1 cellular context compared by ENCODE assay signal in the genomic region with DNA sequence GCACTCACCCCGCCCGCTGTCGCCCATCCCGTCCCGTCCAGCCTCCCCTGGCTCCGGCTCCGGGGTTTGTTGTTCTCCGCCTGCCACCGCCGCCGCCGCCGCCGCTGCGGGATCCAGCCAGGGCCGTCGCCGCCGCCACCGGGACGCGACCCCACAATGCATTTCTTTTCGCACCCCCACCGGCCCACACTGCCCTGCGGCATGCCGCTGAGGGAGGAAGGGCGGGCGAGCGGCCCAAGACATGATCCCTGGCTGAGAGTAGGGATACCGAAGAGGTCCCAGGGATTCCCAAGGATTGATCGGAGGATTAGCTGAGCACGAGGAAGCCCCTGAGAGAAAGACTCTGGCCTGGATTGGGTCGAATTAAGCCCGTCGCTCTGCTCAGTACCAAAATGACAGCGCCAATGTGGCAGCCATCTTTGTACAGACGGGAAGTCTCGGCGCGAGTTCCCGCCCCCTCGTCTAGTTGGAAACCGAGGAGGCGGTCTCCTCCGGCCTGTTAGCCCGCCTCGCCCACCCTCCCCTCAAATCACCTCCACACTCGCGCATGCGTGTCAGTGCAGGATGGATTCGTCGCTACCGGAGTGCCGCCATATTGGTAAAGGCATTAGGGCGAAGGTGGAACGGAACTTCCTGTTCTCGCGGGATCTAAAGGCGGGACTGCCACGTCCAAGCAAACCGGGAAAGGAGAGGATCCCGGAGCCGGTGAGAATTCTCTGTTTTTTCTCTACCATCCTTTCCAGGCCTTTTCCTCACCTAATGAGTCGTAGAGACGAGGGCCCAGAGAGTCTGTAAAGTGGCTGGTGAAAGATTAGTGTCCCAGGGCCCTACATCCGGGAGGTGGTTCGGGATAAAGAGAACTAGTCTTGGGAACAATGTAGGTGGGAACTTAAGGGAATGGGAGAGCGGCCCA.
TF ChIP-seq lines count a peak whose summit lies in the region.

TSS of gene RXRB (minus strand) at position 432 of the 913 bp plus-strand sequence. CDS start at position 243, 189 bp downstream.
A gene with protein sequence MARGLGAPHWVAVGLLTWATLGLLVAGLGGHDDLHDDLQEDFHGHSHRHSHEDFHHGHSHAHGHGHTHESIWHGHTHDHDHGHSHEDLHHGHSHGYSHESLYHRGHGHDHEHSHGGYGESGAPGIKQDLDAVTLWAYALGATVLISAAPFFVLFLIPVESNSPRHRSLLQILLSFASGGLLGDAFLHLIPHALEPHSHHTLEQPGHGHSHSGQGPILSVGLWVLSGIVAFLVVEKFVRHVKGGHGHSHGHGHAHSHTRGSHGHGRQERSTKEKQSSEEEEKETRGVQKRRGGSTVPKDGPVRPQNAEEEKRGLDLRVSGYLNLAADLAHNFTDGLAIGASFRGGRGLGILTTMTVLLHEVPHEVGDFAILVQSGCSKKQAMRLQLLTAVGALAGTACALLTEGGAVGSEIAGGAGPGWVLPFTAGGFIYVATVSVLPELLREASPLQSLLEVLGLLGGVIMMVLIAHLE (plus strand): TSS at position 634 of the 913 bp plus-strand sequence. CDS start 379 bp downstream, outside the sequence.

TF ChIP-seq in HepG2, 621 proteins besides CTCF, POLR2A, EP300 and RAD21 (continued from another document and continues in another):
- TF ChIP-seq ZNF770 (CRISPR knock-in tag; IDR thresholded peaks at IDR 0.05) = peak; percentile 33; the same call in 1 of the 2 replicates
- TF ChIP-seq SP1 (IDR thresholded peaks at IDR 0.05) = peak; percentile 88
- peak; percentile 78 for TF ChIP-seq SP1 (CRISPR knock-in tag; IDR thresholded peaks at IDR 0.05)
- TF ChIP-seq HOXA5 (CRISPR knock-in tag; IDR thresholded peaks at IDR 0.05) = peak; percentile 96
- TF ChIP-seq, protein P1, sequence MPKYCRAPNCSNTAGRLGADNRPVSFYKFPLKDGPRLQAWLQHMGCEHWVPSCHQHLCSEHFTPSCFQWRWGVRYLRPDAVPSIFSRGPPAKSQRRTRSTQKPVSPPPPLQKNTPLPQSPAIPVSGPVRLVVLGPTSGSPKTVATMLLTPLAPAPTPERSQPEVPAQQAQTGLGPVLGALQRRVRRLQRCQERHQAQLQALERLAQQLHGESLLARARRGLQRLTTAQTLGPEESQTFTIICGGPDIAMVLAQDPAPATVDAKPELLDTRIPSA (CRISPR knock-in tag; IDR thresholded peaks at IDR 0.05; ENCODE audit: borderline replicate concordance) = no peak
- TF ChIP-seq PBX3 (CRISPR knock-in tag; IDR thresholded peaks at IDR 0.05; ENCODE audit: borderline replicate concordance) = no peak
- peak; percentile 90 for TF ChIP-seq RXRA (CRISPR knock-in tag; IDR thresholded peaks at IDR 0.05)
- TF ChIP-seq MTERF4 (CRISPR knock-in tag; IDR thresholded peaks at IDR 0.05) = peak; percentile 97
- no peak for TF ChIP-seq ZNF530 (CRISPR knock-in tag; IDR thresholded peaks at IDR 0.05; ENCODE audit: low read depth)
- TF ChIP-seq KDM1A (CRISPR knock-in tag; IDR thresholded peaks at IDR 0.05) = peak; percentile 45; the same call in 1 of the 2 replicates
- TF ChIP-seq, protein P2, sequence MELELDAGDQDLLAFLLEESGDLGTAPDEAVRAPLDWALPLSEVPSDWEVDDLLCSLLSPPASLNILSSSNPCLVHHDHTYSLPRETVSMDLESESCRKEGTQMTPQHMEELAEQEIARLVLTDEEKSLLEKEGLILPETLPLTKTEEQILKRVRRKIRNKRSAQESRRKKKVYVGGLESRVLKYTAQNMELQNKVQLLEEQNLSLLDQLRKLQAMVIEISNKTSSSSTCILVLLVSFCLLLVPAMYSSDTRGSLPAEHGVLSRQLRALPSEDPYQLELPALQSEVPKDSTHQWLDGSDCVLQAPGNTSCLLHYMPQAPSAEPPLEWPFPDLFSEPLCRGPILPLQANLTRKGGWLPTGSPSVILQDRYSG (CRISPR knock-in tag; IDR thresholded peaks at IDR 0.05) = peak; percentile 94
- no peak for TF ChIP-seq ZNF841 (CRISPR knock-in tag; IDR thresholded peaks at IDR 0.05; ENCODE audit: borderline replicate concordance)
- TF ChIP-seq ZNF670 (CRISPR knock-in tag; IDR thresholded peaks at IDR 0.05; ENCODE audit: borderline replicate concordance) = peak; percentile 97
- no peak; the same call in 1 of the 2 replicates for TF ChIP-seq ZNF570 (CRISPR knock-in tag; IDR thresholded peaks at IDR 0.05; ENCODE audit: borderline replicate concordance)
- no peak for TF ChIP-seq ZNF292 (CRISPR knock-in tag; IDR thresholded peaks at IDR 0.05; ENCODE audit: borderline replicate concordance, low read depth)
- peak; percentile 96; the same call in 1 of the 2 replicates for TF ChIP-seq GLI4 (CRISPR knock-in tag; IDR thresholded peaks at IDR 0.05; ENCODE audit: borderline replicate concordance)
- TF ChIP-seq, protein P3, sequence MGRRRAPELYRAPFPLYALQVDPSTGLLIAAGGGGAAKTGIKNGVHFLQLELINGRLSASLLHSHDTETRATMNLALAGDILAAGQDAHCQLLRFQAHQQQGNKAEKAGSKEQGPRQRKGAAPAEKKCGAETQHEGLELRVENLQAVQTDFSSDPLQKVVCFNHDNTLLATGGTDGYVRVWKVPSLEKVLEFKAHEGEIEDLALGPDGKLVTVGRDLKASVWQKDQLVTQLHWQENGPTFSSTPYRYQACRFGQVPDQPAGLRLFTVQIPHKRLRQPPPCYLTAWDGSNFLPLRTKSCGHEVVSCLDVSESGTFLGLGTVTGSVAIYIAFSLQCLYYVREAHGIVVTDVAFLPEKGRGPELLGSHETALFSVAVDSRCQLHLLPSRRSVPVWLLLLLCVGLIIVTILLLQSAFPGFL (CRISPR knock-in tag; IDR thresholded peaks at IDR 0.05) = 0 out of 2 replicates have a peak, but pooled peaks have one; percentile 57
- peak; percentile 95 for TF ChIP-seq FOXK1 (CRISPR knock-in tag; IDR thresholded peaks at IDR 0.05; ENCODE audit: borderline replicate concordance, low read depth)
- TF ChIP-seq ZBTB42 (CRISPR knock-in tag; IDR thresholded peaks at IDR 0.05) = peak; percentile 88; the same call in 1 of the 2 replicates
- 0 out of 2 replicates have a peak, but pooled peaks have one; percentile 40 for TF ChIP-seq ZNF549 (CRISPR knock-in tag; IDR thresholded peaks at IDR 0.05)
- 0 out of 2 replicates have a peak, but pooled peaks have one; percentile 53 for TF ChIP-seq TIGD3 (CRISPR knock-in tag; IDR thresholded peaks at IDR 0.05; ENCODE audit: borderline replicate concordance)
- TF ChIP-seq, protein P4, sequence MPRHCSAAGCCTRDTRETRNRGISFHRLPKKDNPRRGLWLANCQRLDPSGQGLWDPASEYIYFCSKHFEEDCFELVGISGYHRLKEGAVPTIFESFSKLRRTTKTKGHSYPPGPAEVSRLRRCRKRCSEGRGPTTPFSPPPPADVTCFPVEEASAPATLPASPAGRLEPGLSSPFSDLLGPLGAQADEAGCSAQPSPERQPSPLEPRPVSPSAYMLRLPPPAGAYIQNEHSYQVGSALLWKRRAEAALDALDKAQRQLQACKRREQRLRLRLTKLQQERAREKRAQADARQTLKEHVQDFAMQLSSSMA (CRISPR knock-in tag; IDR thresholded peaks at IDR 0.05) = peak; percentile 30; the same call in 1 of the 2 replicates
- no peak; the same call in 1 of the 2 replicates for TF ChIP-seq NR2F6 (IDR thresholded peaks at IDR 0.05)
- TF ChIP-seq NR2F6 (CRISPR knock-in tag; IDR thresholded peaks at IDR 0.05) = 0 out of 2 replicates have a peak, but pooled peaks have one; percentile 5
- TF ChIP-seq CREM (IDR thresholded peaks at IDR 0.05) = peak; percentile 83
- TF ChIP-seq CREM (CRISPR knock-in tag; IDR thresholded peaks at IDR 0.05) = no peak
- no peak for TF ChIP-seq PAWR (CRISPR knock-in tag; IDR thresholded peaks at IDR 0.05; ENCODE audit: borderline replicate concordance)
- TF ChIP-seq, protein P5, sequence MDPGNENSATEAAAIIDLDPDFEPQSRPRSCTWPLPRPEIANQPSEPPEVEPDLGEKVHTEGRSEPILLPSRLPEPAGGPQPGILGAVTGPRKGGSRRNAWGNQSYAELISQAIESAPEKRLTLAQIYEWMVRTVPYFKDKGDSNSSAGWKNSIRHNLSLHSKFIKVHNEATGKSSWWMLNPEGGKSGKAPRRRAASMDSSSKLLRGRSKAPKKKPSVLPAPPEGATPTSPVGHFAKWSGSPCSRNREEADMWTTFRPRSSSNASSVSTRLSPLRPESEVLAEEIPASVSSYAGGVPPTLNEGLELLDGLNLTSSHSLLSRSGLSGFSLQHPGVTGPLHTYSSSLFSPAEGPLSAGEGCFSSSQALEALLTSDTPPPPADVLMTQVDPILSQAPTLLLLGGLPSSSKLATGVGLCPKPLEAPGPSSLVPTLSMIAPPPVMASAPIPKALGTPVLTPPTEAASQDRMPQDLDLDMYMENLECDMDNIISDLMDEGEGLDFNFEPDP (CRISPR knock-in tag; conservative IDR thresholded peaks at IDR 0.05) = no peak
- no peak for TF ChIP-seq IKZF4 (CRISPR knock-in tag; IDR thresholded peaks at IDR 0.05; ENCODE audit: borderline replicate concordance, low read depth, not compliant biosample characterization)
- peak; percentile 70; the same call in 1 of the 2 replicates for TF ChIP-seq ARID5B (CRISPR knock-in tag; IDR thresholded peaks at IDR 0.05)
- no peak for TF ChIP-seq POLR2AphosphoS2 (IDR thresholded peaks at IDR 0.05; ENCODE audit: low read depth, low read length)
- TF ChIP-seq, protein P6, sequence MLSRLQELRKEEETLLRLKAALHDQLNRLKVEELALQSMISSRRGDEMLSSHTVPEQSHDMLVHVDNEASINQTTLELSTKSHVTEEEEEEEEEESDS (CRISPR knock-in tag; IDR thresholded peaks at IDR 0.05; ENCODE audit: borderline replicate concordance) = no peak
- 0 out of 2 replicates have a peak, but pooled peaks have one; percentile 25 for TF ChIP-seq MXD1 (CRISPR knock-in tag; IDR thresholded peaks at IDR 0.05)
- TF ChIP-seq TOPORS (CRISPR knock-in tag; IDR thresholded peaks at IDR 0.05) = no peak
